Comparison of ENCODE assay signal across 11 cellular contexts in genomic region chr2:60413069-60413818, GRCh38.
DNase-seq lines count a peak whose midpoint lies in the region; ATAC-seq lines count a peak whose summit lies in the region.
"Had no signal": no experiment of that assay in that cellular context is flagged by ENCODE, and none has a peak within 500 bp of the region (broad histone marks: within the 10 kb centered on the region; RNA-seq: fewer than 3 reads in every experiment).

No MANE protein-coding gene starts in this region.

- H3K36me3 Mint-ChIP-seq in memory B cell: no peaks in the 10 kb centered on the region
- H3K36me3 Mint-ChIP-seq in activated naive CD4-positive, alpha-beta T cell treated with anti-CD3 and anti-CD28 coated beads, Interleukin-2, amount 50 U/mL, for 72 hours: no peaks in the 10 kb centered on the region
- H3K36me3 Mint-ChIP-seq: CD4-positive, alpha-beta memory T cell had no signal

- H3K4me3 Mint-ChIP-seq in memory B cell: no peak overlapping the region
- H3K4me3 Mint-ChIP-seq: CD4-positive, alpha-beta memory T cell; dendritic cell treated with granulocyte-macrophage colony-stimulating factor and Interleukin-4, amounts not matched to agents 40 ng/mL and 50 ng/mL, for 4 days had no signal

- peaks cover 43% of the 10 kb centered on the region for H3K4me1 Mint-ChIP-seq in memory B cell
- H3K4me1 Mint-ChIP-seq: CD4-positive, alpha-beta memory T cell had no signal

- H3K27me3 Mint-ChIP-seq in memory B cell: no peaks in the 10 kb centered on the region

- DNase-seq in memory B cell (ENCODE audit: low spot score in 2 of 2) (peak in 1 of 2 donors; percentile 23), T1000 (lab: John Stamatoyannopoulos, UW) (no peak)
- no peak for DNase-seq in activated effector memory CD4-positive, alpha-beta T cell treated with Interleukin-2 at 50 U/mL for 16 hours
- no peak for DNase-seq in activated naive CD4-positive, alpha-beta T cell treated with anti-CD3 and anti-CD28 coated beads, Interleukin-2, amount 50 U/mL, for 72 hours (ENCODE audit: low spot score in 2 of 2)
- DNase-seq: CD4-positive, alpha-beta memory T cell; left lung had no signal

- peak; percentile 47 for ATAC-seq in GM18868 (IDR thresholded peaks at IDR 0.05; ENCODE audit: unreplicated experiment)
- peak; percentile 30 for ATAC-seq in GM21717 (IDR thresholded peaks at IDR 0.05; ENCODE audit: unreplicated experiment)
- ATAC-seq in HG03520 (IDR thresholded peaks at IDR 0.05; ENCODE audit: unreplicated experiment): peak; percentile 29
- no peak for ATAC-seq in memory B cell (ENCODE audit: low read depth)
- no peak for ATAC-seq in GM21619 (IDR thresholded peaks at IDR 0.05; ENCODE audit: unreplicated experiment)
- no peak for ATAC-seq in activated naive CD4-positive, alpha-beta T cell treated with anti-CD3 and anti-CD28 coated beads, Interleukin-2, amount 50 U/mL, for 72 hours
- ATAC-seq: left lung had no signal

- H3K9me3 Mint-ChIP-seq in memory B cell: peaks cover 2% of the 10 kb centered on the region
- peaks cover 0 to 4% of the 10 kb centered on the region in 2 donors for H3K9me3 Mint-ChIP-seq in activated naive CD4-positive, alpha-beta T cell treated with anti-CD3 and anti-CD28 coated beads, Interleukin-2, amount 50 U/mL, for 72 hours

- peak overlapping the region; percentile 82 for H3K27ac Mint-ChIP-seq in memory B cell
- no peak overlapping the region for H3K27ac Mint-ChIP-seq in activated naive CD4-positive, alpha-beta T cell treated with anti-CD3 and anti-CD28 coated beads, Interleukin-2, amount 50 U/mL, for 72 hours
- H3K27ac Mint-ChIP-seq: CD4-positive, alpha-beta memory T cell; dendritic cell treated with granulocyte-macrophage colony-stimulating factor and Interleukin-4, amounts not matched to agents 40 ng/mL and 50 ng/mL, for 4 days had no signal

Comparison
In these comparisons a context has a peak if more than half of its experiments do, and no peak if none do; other contexts are left out.
1. ATAC-seq: peak in GM18868 (single experiment), GM21717 (single experiment) and HG03520 (single experiment); none in memory B cell (single experiment), GM21619 (single experiment) and activated naive CD4-positive, alpha-beta T cell treated with anti-CD3 and anti-CD28 coated beads, Interleukin-2, amount 50 U/mL, for 72 hours (0 of 2).